ENCODE assay signal across 1 cellular context in the genomic region with DNA sequence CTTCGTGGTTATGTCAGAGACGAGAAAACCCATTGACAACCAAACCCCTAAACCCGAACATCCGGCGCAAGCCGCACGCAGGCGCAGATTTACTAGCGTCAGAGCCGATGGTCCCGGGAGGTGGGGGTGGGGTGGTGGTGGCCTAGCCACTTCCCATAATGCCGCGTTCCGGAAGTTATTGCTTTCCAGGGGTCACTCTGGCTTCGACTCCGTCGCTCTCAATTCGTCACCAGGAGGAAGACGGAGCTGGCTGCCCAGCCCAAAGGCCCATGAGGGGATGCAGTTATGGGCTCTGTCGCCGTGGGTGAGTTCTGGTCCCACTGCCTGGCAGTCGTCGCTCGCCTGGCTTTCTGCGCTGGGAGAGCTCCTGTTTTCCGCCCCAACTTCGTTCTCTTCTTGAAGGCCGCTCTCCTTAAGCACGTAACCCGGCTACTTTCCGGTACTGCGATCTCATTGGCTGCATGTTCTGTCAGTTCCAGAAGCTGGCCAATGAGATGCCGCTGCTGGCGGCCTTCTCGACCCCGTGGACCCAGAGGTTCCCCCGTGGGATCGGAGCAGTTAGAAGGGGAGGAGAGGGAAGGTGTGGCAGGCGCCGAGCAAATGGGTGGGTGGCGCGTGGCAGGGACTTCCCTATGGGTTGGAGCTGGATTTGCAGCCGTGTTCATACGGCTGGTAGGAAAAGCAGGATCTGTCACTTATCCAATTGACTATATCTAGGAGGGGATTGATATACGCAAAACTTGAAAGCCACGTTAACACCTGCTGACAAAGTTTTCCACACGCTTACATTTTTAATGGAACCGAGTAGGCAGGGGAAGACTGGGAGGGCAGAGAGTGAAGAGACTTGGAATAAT.
TF ChIP-seq lines count a peak whose summit lies in the region.

A gene (plus strand): TSS at position 195 of the 854 bp plus-strand sequence. CDS start 3,246 bp downstream, outside the sequence.

TF ChIP-seq in liver, 16 proteins besides CTCF, POLR2A, EP300 and RAD21 (continued from another document):
- TF ChIP-seq, protein P1, sequence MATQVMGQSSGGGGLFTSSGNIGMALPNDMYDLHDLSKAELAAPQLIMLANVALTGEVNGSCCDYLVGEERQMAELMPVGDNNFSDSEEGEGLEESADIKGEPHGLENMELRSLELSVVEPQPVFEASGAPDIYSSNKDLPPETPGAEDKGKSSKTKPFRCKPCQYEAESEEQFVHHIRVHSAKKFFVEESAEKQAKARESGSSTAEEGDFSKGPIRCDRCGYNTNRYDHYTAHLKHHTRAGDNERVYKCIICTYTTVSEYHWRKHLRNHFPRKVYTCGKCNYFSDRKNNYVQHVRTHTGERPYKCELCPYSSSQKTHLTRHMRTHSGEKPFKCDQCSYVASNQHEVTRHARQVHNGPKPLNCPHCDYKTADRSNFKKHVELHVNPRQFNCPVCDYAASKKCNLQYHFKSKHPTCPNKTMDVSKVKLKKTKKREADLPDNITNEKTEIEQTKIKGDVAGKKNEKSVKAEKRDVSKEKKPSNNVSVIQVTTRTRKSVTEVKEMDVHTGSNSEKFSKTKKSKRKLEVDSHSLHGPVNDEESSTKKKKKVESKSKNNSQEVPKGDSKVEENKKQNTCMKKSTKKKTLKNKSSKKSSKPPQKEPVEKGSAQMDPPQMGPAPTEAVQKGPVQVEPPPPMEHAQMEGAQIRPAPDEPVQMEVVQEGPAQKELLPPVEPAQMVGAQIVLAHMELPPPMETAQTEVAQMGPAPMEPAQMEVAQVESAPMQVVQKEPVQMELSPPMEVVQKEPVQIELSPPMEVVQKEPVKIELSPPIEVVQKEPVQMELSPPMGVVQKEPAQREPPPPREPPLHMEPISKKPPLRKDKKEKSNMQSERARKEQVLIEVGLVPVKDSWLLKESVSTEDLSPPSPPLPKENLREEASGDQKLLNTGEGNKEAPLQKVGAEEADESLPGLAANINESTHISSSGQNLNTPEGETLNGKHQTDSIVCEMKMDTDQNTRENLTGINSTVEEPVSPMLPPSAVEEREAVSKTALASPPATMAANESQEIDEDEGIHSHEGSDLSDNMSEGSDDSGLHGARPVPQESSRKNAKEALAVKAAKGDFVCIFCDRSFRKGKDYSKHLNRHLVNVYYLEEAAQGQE (IDR thresholded peaks at IDR 0.05): peak; percentile 21
